Comparison of ENCODE assay signal across 8 cellular contexts in the genomic region with DNA sequence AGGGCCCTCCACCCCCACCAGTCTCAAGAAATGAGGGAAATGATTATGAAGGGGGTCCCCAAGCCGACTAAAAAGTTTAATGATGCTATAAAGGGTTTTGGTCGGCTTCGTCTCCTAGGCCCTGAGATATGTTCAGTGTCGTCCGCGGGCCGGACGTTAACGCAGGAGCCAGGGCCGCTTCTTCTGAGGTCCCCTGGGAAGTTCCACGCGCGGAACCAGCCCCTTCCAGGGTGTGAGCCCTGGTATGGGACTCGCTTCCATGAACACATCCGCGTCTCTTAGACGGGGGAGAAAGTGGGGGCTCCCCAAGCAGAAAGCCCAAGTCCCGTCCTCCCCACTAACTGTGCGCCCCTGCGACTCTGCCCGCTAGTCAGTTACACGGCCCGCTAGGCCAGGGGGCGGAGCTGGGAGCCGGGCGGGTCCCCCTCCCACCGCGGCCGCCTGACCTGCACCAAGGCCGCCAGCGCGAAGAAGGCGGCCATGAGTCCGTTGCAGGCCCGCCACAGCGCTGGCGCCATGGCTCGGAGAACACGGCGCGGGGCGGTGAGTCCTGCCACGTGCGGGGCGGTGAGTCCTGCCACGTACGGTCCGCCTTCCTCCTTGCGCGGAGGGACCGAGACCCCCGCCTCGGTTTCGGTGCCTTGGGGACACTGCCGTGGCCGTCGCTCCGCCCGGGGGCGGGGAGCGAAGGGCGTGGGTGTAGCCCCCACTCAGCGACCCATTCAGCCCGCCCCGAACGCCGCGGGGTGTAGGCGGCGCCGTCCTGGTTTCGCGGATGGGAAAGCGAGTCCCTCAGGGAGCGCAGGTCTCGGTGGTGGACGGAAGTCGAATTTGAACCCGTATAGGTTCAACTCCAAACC. TPM values are rescaled to one million over a fixed set of nuclear protein-coding genes. Genes with fewer than 3 reads are reported as not detected.
A peak's percentile ranks its signal among the peaks of the same experiment; 100 is the strongest.
DNase-seq lines count a peak whose midpoint lies in the region; ATAC-seq and TF ChIP-seq lines count a peak whose summit lies in the region.

Gene TMEM220 (minus strand): TSS at position 690 of the 860 bp plus-strand sequence. CDS start 172 bp downstream, at position 518.

- ATAC-seq in GM21360 (IDR thresholded peaks at IDR 0.05; ENCODE audit: unreplicated experiment) = peak; percentile 70
- ATAC-seq in stimulated activated effector memory CD8-positive, alpha-beta T cell treated with anti-CD3 and anti-CD28 coated beads, Interleukin-12 subunit alpha, Interleukin-12 subunit beta, amount 100 ng/mL, for 72 hours = peak; percentile 73

- peaks cover 0 to 7% (median 3%) of the 10 kb centered on the region in 3 donors for H3K27me3 Mint-ChIP-seq in CD14-positive monocyte (ENCODE audit: low read depth in 3 of 3)

- H3K27ac Mint-ChIP-seq in CD14-positive monocyte = peak within 1 kb of the TSS; percentile 4 to 81 (median 51)
- H3K27ac Mint-ChIP-seq in stimulated activated effector memory CD8-positive, alpha-beta T cell treated with anti-CD3 and anti-CD28 coated beads, Interleukin-12 subunit alpha, Interleukin-12 subunit beta, amount 100 ng/mL, for 72 hours = peak within 1 kb of the TSS; percentile 59

- intact Hi-C loops in CD14-positive monocyte (cut with micrococcal nuclease) = loop anchor here in 1 of 2 donors (10.0 kb wide), 1 partner anchor 115 kb away; no protein-coding TSS in a partner anchor

- no peaks in the 10 kb centered on the region for H3K9me3 Mint-ChIP-seq in CD14-positive monocyte
- H3K9me3 Mint-ChIP-seq in stimulated activated effector memory CD8-positive, alpha-beta T cell treated with anti-CD3 and anti-CD28 coated beads, Interleukin-12 subunit alpha, Interleukin-12 subunit beta, amount 100 ng/mL, for 72 hours = no peaks in the 10 kb centered on the region

- H3K4me1 Mint-ChIP-seq in CD14-positive monocyte = peaks cover 17% of the 10 kb centered on the region
- H3K4me1 Mint-ChIP-seq in stimulated activated effector memory CD8-positive, alpha-beta T cell treated with anti-CD3 and anti-CD28 coated beads, Interleukin-12 subunit alpha, Interleukin-12 subunit beta, amount 100 ng/mL, for 72 hours = peaks cover 10% of the 10 kb centered on the region

- H3K36me3 Mint-ChIP-seq in CD14-positive monocyte = no peaks in the 10 kb centered on the region
- H3K36me3 Mint-ChIP-seq in stimulated activated effector memory CD8-positive, alpha-beta T cell treated with anti-CD3 and anti-CD28 coated beads, Interleukin-12 subunit alpha, Interleukin-12 subunit beta, amount 100 ng/mL, for 72 hours = no peaks in the 10 kb centered on the region

- no peak for TF ChIP-seq CTCF in CD14-positive monocyte (IDR thresholded peaks at IDR 0.05)
- no peak for TF ChIP-seq CTCF in epithelial cell of proximal tubule (conservative IDR thresholded peaks at IDR 0.05; ENCODE audit: low read depth, low read length)

- peak within 1 kb of the TSS; percentile 92 to 98 for H3K4me3 Mint-ChIP-seq in CD14-positive monocyte
- H3K4me3 Mint-ChIP-seq in stimulated activated effector memory CD8-positive, alpha-beta T cell treated with anti-CD3 and anti-CD28 coated beads, Interleukin-12 subunit alpha, Interleukin-12 subunit beta, amount 100 ng/mL, for 72 hours = peak within 1 kb of the TSS; percentile 90

- DNase-seq in CD14-positive monocyte (ENCODE audit: low spot score) (peak; percentile 49), Kasumi-1 (lab: John Stamatoyannopoulos, UW) (peak; percentile 4 to 31), activated T-cell treated with anti-CD3 and anti-CD28 coated beads for 1 hour (ENCODE audit: low read depth) (peak; percentile 13), epithelial cell of proximal tubule (ENCODE audit: low read depth) (peak; percentile 19), midbrain (lab: John Stamatoyannopoulos, UW) (peak; percentile 71), SHP77 treated with DMSO at 0.1 percent for 48 hours (lab: John Stamatoyannopoulos, UW) (no peak)
- peak; percentile 22 to 62 for DNase-seq in stimulated activated effector memory CD8-positive, alpha-beta T cell treated with anti-CD3 and anti-CD28 coated beads, Interleukin-12 subunit alpha, Interleukin-12 subunit beta, amount 100 ng/mL, for 72 hours (ENCODE audit: low spot score in 2 of 2)

- H3K4me3 ChIP-seq in epithelial cell of proximal tubule (ENCODE audit: low read depth, low read length) = peak within 1 kb of the TSS; percentile 65

RNA-seq across cellular contexts. Expression of gene TMEM220, which starts in this region (rescaled TPM):
- polyA plus RNA-seq in CD14-positive monocyte = 1 to 10 TPM in 1 of 2 donors, under 1 TPM in 1; 0.33 to 4.8 TPM
- total RNA-seq in epithelial cell of proximal tubule = 1.9 TPM in 1 of 2 replicates, not detected in the other
